11 cellular contexts compared by ENCODE assay signal in the genomic region with DNA sequence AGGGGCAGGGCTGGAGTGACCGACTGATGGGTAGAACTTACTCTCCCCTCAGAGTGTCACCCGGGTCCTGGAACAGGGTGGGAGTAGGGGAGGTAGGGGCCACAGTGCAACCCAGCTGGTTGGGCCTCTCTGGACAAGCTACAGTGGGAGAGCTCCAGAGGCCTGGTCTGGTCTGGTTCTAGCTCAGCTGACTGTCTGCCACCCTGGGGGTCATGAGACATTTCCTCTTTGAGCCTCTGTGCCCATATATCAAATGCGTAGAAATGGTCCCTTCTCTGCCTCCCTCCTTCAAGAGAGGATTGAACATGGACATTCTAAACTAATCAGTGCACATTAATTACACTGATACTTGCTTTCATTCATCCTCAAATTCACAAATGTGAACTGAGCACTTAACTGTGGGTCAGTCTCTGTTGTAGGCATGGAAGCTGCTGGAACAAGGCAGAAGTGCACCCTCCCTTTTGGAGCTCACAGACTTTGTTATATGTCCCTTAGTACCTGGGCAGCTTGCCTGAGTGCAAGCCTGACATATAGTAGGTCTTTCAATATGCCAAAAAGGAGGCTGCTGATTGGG. TPM values are rescaled to one million over a fixed set of nuclear protein-coding genes. Genes with fewer than 3 reads are reported as not detected.
DNase-seq lines count a peak whose midpoint lies in the region; ATAC-seq, FAIRE-seq and TF ChIP-seq lines count a peak whose summit lies in the region.
"Had no signal": no experiment of that assay in that cellular context is flagged by ENCODE, and none has a peak within 500 bp of the region (broad histone marks: within the 10 kb centered on the region; RNA-seq: fewer than 3 reads in every experiment).

No MANE protein-coding gene starts in this region.

- DNase-seq in HTR-8/SVneo (ENCODE audit: insufficient read length, low spot score) = no peak
- no peak for DNase-seq in colonic mucosa
- no peak for DNase-seq in thyroid gland
- DNase-seq in HPDE6-E6E7 (ENCODE audit: extremely low spot score) = no peak
- DNase-seq in PC-3 = no peak
- DNase-seq in medulla oblongata (ENCODE audit: extremely low spot score) = no peak
- no peak for DNase-seq in NCI-H82 (lab: John Stamatoyannopoulos, UW)
- DNase-seq: NCI-H2227 treated with DMSO at 0.1 percent for 48 hours had no signal

- no peak overlapping the region for H2AFZ ChIP-seq in PC-3 (ENCODE audit: low read length)

- H3K36me3 ChIP-seq in colonic mucosa = no peaks in the 10 kb centered on the region
- H3K36me3 ChIP-seq in muscle layer of colon (ENCODE audit: insufficient read depth, low read length) = peaks cover 7% of the 10 kb centered on the region
- H3K36me3 ChIP-seq in thyroid gland = no peaks in the 10 kb centered on the region
- H3K36me3 ChIP-seq in PC-3 (ENCODE audit: low read depth, low read length) = no peaks in the 10 kb centered on the region

- H4K20me1 ChIP-seq in PC-3 (ENCODE audit: low read length) = no peaks in the 10 kb centered on the region

- TF ChIP-seq CTCF in colonic mucosa (IDR thresholded peaks at IDR 0.05) (no peak), thyroid gland (IDR thresholded peaks at IDR 0.05) (no peak), PC-3 (conservative IDR thresholded peaks at IDR 0.05; ENCODE audit: low read depth, low read length) (no peak)

- WGBS in thyroid gland, 2 donors = 81 to 100% methylated on average over 2 to 3 of the region's 3 CpGs

- no peaks in the 10 kb centered on the region for H3K9me2 ChIP-seq in PC-3 (replicated peaks; ENCODE audit: low read length)

- no TSS peak for BruUV-seq in PC-3 (replicated peaks; lab: Mats Ljungman, UMichigan)

- H3K27me3 ChIP-seq in colonic mucosa = no peaks in the 10 kb centered on the region
- no peaks in the 10 kb centered on the region for H3K27me3 ChIP-seq in muscle layer of colon (ENCODE audit: control insufficient read depth in 1 of 2, insufficient read depth in 2 of 2, low read length in 2 of 2)
- no peaks in the 10 kb centered on the region for H3K27me3 ChIP-seq in thyroid gland
- no peaks in the 10 kb centered on the region for H3K27me3 ChIP-seq in PC-3 (ENCODE audit: low read length)

- H3K4me3 ChIP-seq in colonic mucosa = no peak overlapping the region
- peak overlapping the region in 1 of 2 donors; percentile 22 for H3K4me3 ChIP-seq in muscle layer of colon (ENCODE audit: low read depth in 1 of 2, low read length in 2 of 2)
- H3K4me3 ChIP-seq in thyroid gland (replicated peaks in 1 of 3) = no peak overlapping the region
- H3K4me3 ChIP-seq in PC-3 (ENCODE audit: low read length) = no peak overlapping the region

- H3K9ac ChIP-seq in colonic mucosa (ENCODE audit: low read depth in 2 of 2, low read length in 2 of 2) (peak overlapping the region in 1 of 2 donors; percentile 5), muscle layer of colon (ENCODE audit: low read length) (peak overlapping the region; percentile 4), PC-3 (ENCODE audit: low read length) (no peak overlapping the region)

- no peak for TF ChIP-seq POLR2A in thyroid gland (IDR thresholded peaks at IDR 0.05)

- CTCF ChIA-PET in PC-3 (lab: Charles Lee) = interaction anchor here (2.0 kb wide), 1 partner anchor 26 kb away, joined by 48 read pairs; a partner anchor contains a TSS

- H3K9me3 ChIP-seq in colonic mucosa (no peaks in the 10 kb centered on the region), muscle layer of colon (ENCODE audit: low read length) (no peaks in the 10 kb centered on the region), thyroid gland (no peaks in the 10 kb centered on the region), PC-3 (ENCODE audit: low read length) (no peaks in the 10 kb centered on the region)

- H3K4me1 ChIP-seq in colonic mucosa (no peaks in the 10 kb centered on the region), muscle layer of colon (ENCODE audit: insufficient read depth, low read length) (peaks cover 77% of the 10 kb centered on the region), thyroid gland (peaks cover 54 to 69% of the 10 kb centered on the region in 2 donors), PC-3 (ENCODE audit: insufficient read depth, low read length) (peaks cover 13% of the 10 kb centered on the region)

- no peak for ATAC-seq in PC-3

- POLR2A ChIA-PET in PC-3 (lab: Charles Lee; ENCODE audit: unreplicated experiment) = no interaction called here

- H3F3A ChIP-seq in PC-3 (ENCODE audit: low read length, unreplicated experiment) = no peaks in the 10 kb centered on the region

- FAIRE-seq in HTR-8/SVneo (lab: Jason Lieb, UNC) = peak; percentile 84
- FAIRE-seq: D721Med had no signal

- H3K79me2 ChIP-seq in PC-3 (ENCODE audit: low read length) = no peaks in the 10 kb centered on the region

- no peak overlapping the region for H3K4me2 ChIP-seq in PC-3 (ENCODE audit: low read length)

- H3K27ac ChIP-seq in colonic mucosa (peak overlapping the region; percentile 65), muscle layer of colon (ENCODE audit: low read depth, low read length) (peak overlapping the region; percentile 85), thyroid gland (peak overlapping the region; percentile 27 to 81 (median 60)), PC-3 (ENCODE audit: low read length) (no peak overlapping the region)
- H3K27ac ChIP-seq: VCaP had no signal

- intact Hi-C loops in colonic mucosa (cut with DNase I) = loop anchor here (2.0 kb wide), 1 partner anchor 27 kb away; no protein-coding TSS in a partner anchor
- intact Hi-C loops in thyroid gland (cut with DNase I) = loop anchor here (2.0 kb wide), 1 partner anchor 27 kb away; no protein-coding TSS in a partner anchor
- intact Hi-C loops in PC-3 (cut with micrococcal nuclease) = no loop called here

RNA-seq across cellular contexts. Expression of a gene that starts 25.6 kb away (rescaled TPM):
- total RNA-seq in colonic mucosa (10 to 100 TPM in 1 of 2 donors, 1 to 10 TPM in 1; 8.6 to 13.4 TPM), thyroid gland (100 to 1,000 TPM in 1 of 4 donors, 10 to 100 TPM in 3; 54.0 to 125 (median 61.4) TPM), PC-3 (2014; rRNA removed) (6.2 and 11.0 TPM in 2 replicates)

RNA-seq across cellular contexts. Expression of a gene that starts 42.5 kb away (rescaled TPM):
- total RNA-seq in colonic mucosa (1 to 10 TPM; 4.0 to 7.1 TPM), thyroid gland (1 to 10 TPM; 1.6 to 3.5 (median 1.9) TPM), PC-3 (2014; rRNA removed) (24.5 and 34.0 TPM in 2 replicates)
